ENCODE assay signal across 1 cellular context in genomic region chr7:100829150-100829716, GRCh38.
TF ChIP-seq lines count a peak whose summit lies in the region.

No MANE protein-coding gene starts in this region.

TF ChIP-seq in K562, 482 proteins besides CTCF, POLR2A, EP300 and RAD21 (continued from another document and continues in another):
- TF ChIP-seq ATF6 (CRISPR knock-in tag; IDR thresholded peaks at IDR 0.05) (no peak), ZC3H11A (IDR thresholded peaks at IDR 0.05; ENCODE audit: low read depth, low read length) (no peak), SAP30 (IDR thresholded peaks at IDR 0.05; ENCODE audit: borderline replicate concordance, insufficient read depth, low read depth, low read length, poor library complexity, severe bottlenecking) (no peak), ATF1 (CRISPR knock-in tag; IDR thresholded peaks at IDR 0.05) (no peak), ATF1 (tag; IDR thresholded peaks at IDR 0.05) (peak; percentile 59), ELK1 (CRISPR knock-in tag; IDR thresholded peaks at IDR 0.05) (no peak), ZFPM2 (CRISPR knock-in tag; IDR thresholded peaks at IDR 0.05) (no peak), PHB (CRISPR knock-in tag; IDR thresholded peaks at IDR 0.05) (no peak), SIRT6 (IDR thresholded peaks at IDR 0.05; ENCODE audit: low read depth, low read length) (no peak), MYC (IDR thresholded peaks at IDR 0.05; ENCODE audit: low read depth, low read length) (no peak), MYC (CRISPR knock-in tag; IDR thresholded peaks at IDR 0.05; ENCODE audit: borderline replicate concordance, low read depth) (no peak), HNRNPL (IDR thresholded peaks at IDR 0.05; ENCODE audit: low read depth, low read length) (no peak), HMBOX1 (IDR thresholded peaks at IDR 0.05) (no peak), GABPA (tag; conservative IDR thresholded peaks at IDR 0.05; ENCODE audit: low read depth) (no peak), KLF16 (IDR thresholded peaks at IDR 0.05) (peak; percentile 94), HMG20B (CRISPR knock-in tag; IDR thresholded peaks at IDR 0.05) (no peak), GABPB1 (CRISPR knock-in tag; IDR thresholded peaks at IDR 0.05) (0 out of 2 replicates have a peak, but pooled peaks have one; percentile 49), ZNF395 (CRISPR knock-in tag; IDR thresholded peaks at IDR 0.05) (peak; percentile 71; the same call in 1 of the 2 replicates), TRIM24 (IDR thresholded peaks at IDR 0.05) (peak; percentile 32 to 78; a peak in 2 of 4 replicates), ZNF134 (CRISPR knock-in tag; conservative IDR thresholded peaks at IDR 0.05) (no peak), TFAM (CRISPR knock-in tag; conservative IDR thresholded peaks at IDR 0.05) (no peak), KDM1A (IDR thresholded peaks at IDR 0.05) (peak; percentile 87 to 88), ILF3 (IDR thresholded peaks at IDR 0.05; ENCODE audit: borderline replicate concordance) (no peak), SRSF1 (IDR thresholded peaks at IDR 0.05; ENCODE audit: low read depth, low read length) (no peak), ZNF766 (CRISPR knock-in tag; conservative IDR thresholded peaks at IDR 0.05) (0 out of 2 replicates have a peak, but pooled peaks have one; percentile 17), GABPB2 (CRISPR knock-in tag; conservative IDR thresholded peaks at IDR 0.05) (no peak), KLF10 (CRISPR knock-in tag; IDR thresholded peaks at IDR 0.05) (no peak), POLR2AphosphoS5 (IDR thresholded peaks at IDR 0.05; ENCODE audit: control insufficient read depth, insufficient read depth, low read depth, low read length) (peak; percentile 93), NRF1 (conservative IDR thresholded peaks at IDR 0.05 in 1 of 2, IDR thresholded peaks at IDR 0.05 in 1 of 2) (peak; percentile 18 to 53; a peak in 1 of 4 replicates), HOXB6 (CRISPR knock-in tag; IDR thresholded peaks at IDR 0.05; ENCODE audit: borderline replicate concordance) (no peak), FOS (IDR thresholded peaks at IDR 0.05; ENCODE audit: extremely low read depth, insufficient read length) (no peak), PML (IDR thresholded peaks at IDR 0.05; ENCODE audit: low read length) (peak; percentile 67; the same call in 1 of the 2 replicates), CHD2 (IDR thresholded peaks at IDR 0.05; ENCODE audit: low read depth, low read length) (0 out of 2 replicates have a peak, but pooled peaks have one; percentile 26), MEIS2 (IDR thresholded peaks at IDR 0.05; ENCODE audit: partially characterized antibody) (no peak), NCOR1 (IDR thresholded peaks at IDR 0.05) (peak; percentile 95), RBM34 (IDR thresholded peaks at IDR 0.05; ENCODE audit: borderline replicate concordance, insufficient read depth, low read length) (no peak), XRCC5 (IDR thresholded peaks at IDR 0.05; ENCODE audit: low read depth, low read length) (no peak; the same call in 1 of the 2 replicates), ELF2 (CRISPR knock-in tag; IDR thresholded peaks at IDR 0.05) (no peak), LARP7 (IDR thresholded peaks at IDR 0.05) (no peak), ZNF232 (CRISPR knock-in tag; IDR thresholded peaks at IDR 0.05) (no peak), U2AF2 (optimal IDR thresholded peaks at IDR 0.05; ENCODE audit: low read depth, low read length) (no peak), RBBP5 (IDR thresholded peaks at IDR 0.05; ENCODE audit: borderline replicate concordance, insufficient read depth, low read length, poor library complexity, severe bottlenecking) (no peak), ZEB2 (IDR thresholded peaks at IDR 0.05) (peak; percentile 56; the same call in 1 of the 2 replicates), SMARCA4 (IDR thresholded peaks at IDR 0.05) (peak; percentile 87), NFIC (IDR thresholded peaks at IDR 0.05) (peak; percentile 97), CBX3 (IDR thresholded peaks at IDR 0.05; ENCODE audit: borderline replicate concordance in 1 of 2, low read length in 2 of 2) (peak in 1 of 2 experiments; percentile 52; a peak in 1 of 3 replicates), NEUROD1 (IDR thresholded peaks at IDR 0.05; ENCODE audit: borderline replicate concordance, low read depth, low read length, partially characterized antibody) (no peak), ELF1 (tag; IDR thresholded peaks at IDR 0.05) (no peak), MED1 (CRISPR knock-in tag; IDR thresholded peaks at IDR 0.05; ENCODE audit: borderline replicate concordance) (no peak), ZNF785 (CRISPR knock-in tag; IDR thresholded peaks at IDR 0.05) (no peak), JUNB (CRISPR knock-in tag; conservative IDR thresholded peaks at IDR 0.05) (no peak)
- TF ChIP-seq, protein P1, sequence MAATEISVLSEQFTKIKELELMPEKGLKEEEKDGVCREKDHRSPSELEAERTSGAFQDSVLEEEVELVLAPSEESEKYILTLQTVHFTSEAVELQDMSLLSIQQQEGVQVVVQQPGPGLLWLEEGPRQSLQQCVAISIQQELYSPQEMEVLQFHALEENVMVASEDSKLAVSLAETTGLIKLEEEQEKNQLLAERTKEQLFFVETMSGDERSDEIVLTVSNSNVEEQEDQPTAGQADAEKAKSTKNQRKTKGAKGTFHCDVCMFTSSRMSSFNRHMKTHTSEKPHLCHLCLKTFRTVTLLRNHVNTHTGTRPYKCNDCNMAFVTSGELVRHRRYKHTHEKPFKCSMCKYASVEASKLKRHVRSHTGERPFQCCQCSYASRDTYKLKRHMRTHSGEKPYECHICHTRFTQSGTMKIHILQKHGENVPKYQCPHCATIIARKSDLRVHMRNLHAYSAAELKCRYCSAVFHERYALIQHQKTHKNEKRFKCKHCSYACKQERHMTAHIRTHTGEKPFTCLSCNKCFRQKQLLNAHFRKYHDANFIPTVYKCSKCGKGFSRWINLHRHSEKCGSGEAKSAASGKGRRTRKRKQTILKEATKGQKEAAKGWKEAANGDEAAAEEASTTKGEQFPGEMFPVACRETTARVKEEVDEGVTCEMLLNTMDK (IDR thresholded peaks at IDR 0.05; ENCODE audit: borderline replicate concordance, insufficient read depth, low read depth, low read length, poor library complexity, severe bottlenecking), result no peak
- TF ChIP-seq, protein P2, sequence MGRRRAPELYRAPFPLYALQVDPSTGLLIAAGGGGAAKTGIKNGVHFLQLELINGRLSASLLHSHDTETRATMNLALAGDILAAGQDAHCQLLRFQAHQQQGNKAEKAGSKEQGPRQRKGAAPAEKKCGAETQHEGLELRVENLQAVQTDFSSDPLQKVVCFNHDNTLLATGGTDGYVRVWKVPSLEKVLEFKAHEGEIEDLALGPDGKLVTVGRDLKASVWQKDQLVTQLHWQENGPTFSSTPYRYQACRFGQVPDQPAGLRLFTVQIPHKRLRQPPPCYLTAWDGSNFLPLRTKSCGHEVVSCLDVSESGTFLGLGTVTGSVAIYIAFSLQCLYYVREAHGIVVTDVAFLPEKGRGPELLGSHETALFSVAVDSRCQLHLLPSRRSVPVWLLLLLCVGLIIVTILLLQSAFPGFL (CRISPR knock-in tag; IDR thresholded peaks at IDR 0.05), result 0 out of 2 replicates have a peak, but pooled peaks have one; percentile 72
- TF ChIP-seq, protein P3, sequence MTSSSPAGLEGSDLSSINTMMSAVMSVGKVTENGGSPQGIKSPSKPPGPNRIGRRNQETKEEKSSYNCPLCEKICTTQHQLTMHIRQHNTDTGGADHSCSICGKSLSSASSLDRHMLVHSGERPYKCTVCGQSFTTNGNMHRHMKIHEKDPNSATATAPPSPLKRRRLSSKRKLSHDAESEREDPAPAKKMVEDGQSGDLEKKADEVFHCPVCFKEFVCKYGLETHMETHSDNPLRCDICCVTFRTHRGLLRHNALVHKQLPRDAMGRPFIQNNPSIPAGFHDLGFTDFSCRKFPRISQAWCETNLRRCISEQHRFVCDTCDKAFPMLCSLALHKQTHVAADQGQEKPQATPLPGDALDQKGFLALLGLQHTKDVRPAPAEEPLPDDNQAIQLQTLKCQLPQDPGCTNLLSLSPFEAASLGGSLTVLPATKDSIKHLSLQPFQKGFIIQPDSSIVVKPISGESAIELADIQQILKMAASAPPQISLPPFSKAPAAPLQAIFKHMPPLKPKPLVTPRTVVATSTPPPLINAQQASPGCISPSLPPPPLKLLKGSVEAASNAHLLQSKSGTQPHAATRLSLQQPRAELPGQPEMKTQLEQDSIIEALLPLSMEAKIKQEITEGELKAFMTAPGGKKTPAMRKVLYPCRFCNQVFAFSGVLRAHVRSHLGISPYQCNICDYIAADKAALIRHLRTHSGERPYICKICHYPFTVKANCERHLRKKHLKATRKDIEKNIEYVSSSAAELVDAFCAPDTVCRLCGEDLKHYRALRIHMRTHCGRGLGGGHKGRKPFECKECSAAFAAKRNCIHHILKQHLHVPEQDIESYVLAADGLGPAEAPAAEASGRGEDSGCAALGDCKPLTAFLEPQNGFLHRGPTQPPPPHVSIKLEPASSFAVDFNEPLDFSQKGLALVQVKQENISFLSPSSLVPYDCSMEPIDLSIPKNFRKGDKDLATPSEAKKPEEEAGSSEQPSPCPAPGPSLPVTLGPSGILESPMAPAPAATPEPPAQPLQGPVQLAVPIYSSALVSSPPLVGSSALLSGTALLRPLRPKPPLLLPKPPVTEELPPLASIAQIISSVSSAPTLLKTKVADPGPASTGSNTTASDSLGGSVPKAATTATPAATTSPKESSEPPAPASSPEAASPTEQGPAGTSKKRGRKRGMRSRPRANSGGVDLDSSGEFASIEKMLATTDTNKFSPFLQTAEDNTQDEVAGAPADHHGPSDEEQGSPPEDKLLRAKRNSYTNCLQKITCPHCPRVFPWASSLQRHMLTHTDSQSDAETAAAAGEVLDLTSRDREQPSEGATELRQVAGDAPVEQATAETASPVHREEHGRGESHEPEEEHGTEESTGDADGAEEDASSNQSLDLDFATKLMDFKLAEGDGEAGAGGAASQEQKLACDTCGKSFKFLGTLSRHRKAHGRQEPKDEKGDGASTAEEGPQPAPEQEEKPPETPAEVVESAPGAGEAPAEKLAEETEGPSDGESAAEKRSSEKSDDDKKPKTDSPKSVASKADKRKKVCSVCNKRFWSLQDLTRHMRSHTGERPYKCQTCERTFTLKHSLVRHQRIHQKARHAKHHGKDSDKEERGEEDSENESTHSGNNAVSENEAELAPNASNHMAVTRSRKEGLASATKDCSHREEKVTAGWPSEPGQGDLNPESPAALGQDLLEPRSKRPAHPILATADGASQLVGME (CRISPR knock-in tag; IDR thresholded peaks at IDR 0.05), result no peak
- TF ChIP-seq, protein P4, sequence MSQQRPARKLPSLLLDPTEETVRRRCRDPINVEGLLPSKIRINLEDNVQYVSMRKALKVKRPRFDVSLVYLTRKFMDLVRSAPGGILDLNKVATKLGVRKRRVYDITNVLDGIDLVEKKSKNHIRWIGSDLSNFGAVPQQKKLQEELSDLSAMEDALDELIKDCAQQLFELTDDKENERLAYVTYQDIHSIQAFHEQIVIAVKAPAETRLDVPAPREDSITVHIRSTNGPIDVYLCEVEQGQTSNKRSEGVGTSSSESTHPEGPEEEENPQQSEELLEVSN (IDR thresholded peaks at IDR 0.05; ENCODE audit: borderline replicate concordance in 1 of 2, extremely low read depth in 1 of 2, insufficient read depth in 1 of 2, insufficient read length in 1 of 2, low read depth in 1 of 2, low read length in 1 of 2, poor library complexity in 1 of 2, severe bottlenecking in 1 of 2), result peak in 1 of 2 experiments; percentile 8
- TF ChIP-seq, protein P5, sequence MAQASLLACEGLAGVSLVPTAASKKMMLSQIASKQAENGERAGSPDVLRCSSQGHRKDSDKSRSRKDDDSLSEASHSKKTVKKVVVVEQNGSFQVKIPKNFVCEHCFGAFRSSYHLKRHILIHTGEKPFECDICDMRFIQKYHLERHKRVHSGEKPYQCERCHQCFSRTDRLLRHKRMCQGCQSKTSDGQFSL (CRISPR knock-in tag; IDR thresholded peaks at IDR 0.05), result peak; percentile 97
- TF ChIP-seq, protein P5 (tag; IDR thresholded peaks at IDR 0.05), result no peak
